8 cellular contexts compared by ENCODE assay signal in the genomic region with DNA sequence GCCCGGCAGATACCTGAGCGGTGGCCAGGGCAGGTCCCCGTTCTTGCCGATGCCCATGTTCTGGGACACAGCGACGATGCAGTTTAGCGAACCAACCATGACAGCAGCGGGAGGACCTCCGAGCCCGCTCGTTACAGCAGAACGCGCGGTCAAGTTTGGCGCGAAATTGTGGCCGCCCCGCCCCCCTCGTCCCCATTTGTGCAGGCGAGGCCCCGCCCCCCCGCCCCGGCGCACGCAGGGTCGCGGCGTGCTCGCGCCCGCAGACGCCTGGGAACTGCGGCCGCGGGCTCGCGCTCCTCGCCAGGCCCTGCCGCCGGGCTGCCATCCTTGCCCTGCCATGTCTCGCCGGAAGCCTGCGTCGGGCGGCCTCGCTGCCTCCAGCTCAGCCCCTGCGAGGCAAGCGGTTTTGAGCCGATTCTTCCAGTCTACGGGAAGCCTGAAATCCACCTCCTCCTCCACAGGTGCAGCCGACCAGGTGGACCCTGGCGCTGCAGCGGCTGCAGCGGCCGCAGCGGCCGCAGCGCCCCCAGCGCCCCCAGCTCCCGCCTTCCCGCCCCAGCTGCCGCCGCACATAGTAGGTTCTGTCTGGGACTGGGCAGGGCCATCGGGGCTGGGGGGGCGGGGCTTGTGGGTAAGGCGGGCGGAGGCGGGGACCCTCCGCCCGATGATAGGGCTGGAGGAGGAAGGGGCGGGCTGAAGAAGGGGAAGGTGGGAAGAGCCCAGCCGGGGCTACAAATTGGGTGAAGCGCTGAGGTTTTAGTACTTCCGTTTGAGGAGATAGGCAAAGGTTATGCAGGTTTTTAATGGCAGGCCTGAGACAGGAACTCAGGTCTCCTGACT. TPM values are rescaled to one million over a fixed set of nuclear protein-coding genes. Genes with fewer than 3 reads are reported as not detected.
DNase-seq lines count a peak whose midpoint lies in the region; ATAC-seq and TF ChIP-seq lines count a peak whose summit lies in the region.

A gene (minus strand): TSS at position 593 of the 840 bp plus-strand sequence. CDS start 494 bp downstream, at position 99.
A gene (plus strand): TSS at position 262 of the 840 bp plus-strand sequence. CDS start 76 bp downstream, at position 338.

- peaks cover 26% of the 10 kb centered on the region for H3K4me1 ChIP-seq in Karpas-422 (ENCODE audit: low read length)
- peaks cover 5 to 10% (median 7%) of the 10 kb centered on the region in 4 donors for H3K4me1 ChIP-seq in Peyer's patch
- peaks cover 17 to 30% (median 21%) of the 10 kb centered on the region in 3 donors for H3K4me1 ChIP-seq in esophagus squamous epithelium
- H3K4me1 ChIP-seq in muscle layer of duodenum (ENCODE audit: control insufficient read depth in 1 of 2, insufficient read depth in 2 of 2, low read length in 2 of 2), result peaks cover 8 to 21% of the 10 kb centered on the region in 2 donors

- TF ChIP-seq POLR2A in Peyer's patch (IDR thresholded peaks at IDR 0.05) (peak; percentile 38 to 43), esophagus squamous epithelium (IDR thresholded peaks at IDR 0.05) (peak in 1 of 4 donors; percentile 63)

- H2AFZ ChIP-seq in Karpas-422 (ENCODE audit: low read length), result no peak within 1 kb of the TSS

- peaks cover 46% of the 10 kb centered on the region for H3K36me3 ChIP-seq in Karpas-422 (ENCODE audit: insufficient read depth, low read length)
- peaks cover 0 to 28% (median 0%) of the 10 kb centered on the region in 3 donors for H3K36me3 ChIP-seq in Peyer's patch
- H3K36me3 ChIP-seq in esophagus squamous epithelium, result peaks cover 0 to 35% (median 17%) of the 10 kb centered on the region in 3 donors
- H3K36me3 ChIP-seq in muscle layer of duodenum (ENCODE audit: control insufficient read depth in 1 of 2, insufficient read depth in 2 of 2, low read length in 2 of 2), result peaks cover 5 to 16% of the 10 kb centered on the region in 2 donors

- peak within 1 kb of the TSS; percentile 97 for H3K9ac ChIP-seq in Karpas-422 (ENCODE audit: low read length)

- no peaks in the 10 kb centered on the region for H3K9me3 ChIP-seq in Karpas-422 (ENCODE audit: low read length)
- no peaks in the 10 kb centered on the region for H3K9me3 ChIP-seq in Peyer's patch
- no peaks in the 10 kb centered on the region for H3K9me3 ChIP-seq in esophagus squamous epithelium
- no peaks in the 10 kb centered on the region for H3K9me3 ChIP-seq in muscle layer of duodenum (ENCODE audit: control insufficient read depth in 1 of 2, low read length in 2 of 2)

- H3K27ac ChIP-seq in Karpas-422 (ENCODE audit: low read length) (peak within 1 kb of the TSS; percentile 91), Peyer's patch (peak within 1 kb of the TSS; percentile 92 to 99 (median 97)), esophagus squamous epithelium (peak within 1 kb of the TSS; percentile 86 to 96 (median 94)), muscle layer of duodenum (ENCODE audit: low read length) (peak within 1 kb of the TSS; percentile 83)

- H4K20me1 ChIP-seq in Karpas-422 (ENCODE audit: insufficient read depth, low read depth, low read length), result peaks cover 13% of the 10 kb centered on the region

- H3K27me3 ChIP-seq in Karpas-422 (ENCODE audit: low read length), result no peaks in the 10 kb centered on the region
- no peaks in the 10 kb centered on the region for H3K27me3 ChIP-seq in Peyer's patch
- no peaks in the 10 kb centered on the region for H3K27me3 ChIP-seq in esophagus squamous epithelium
- no peaks in the 10 kb centered on the region for H3K27me3 ChIP-seq in muscle layer of duodenum (ENCODE audit: low read depth, low read length)

- DNase-seq in DMS153 treated with DMSO at 0.1 percent for 48 hours (lab: John Stamatoyannopoulos, UW; ENCODE audit: unreplicated experiment), result peak; percentile 20
- DNase-seq in Karpas-422, result peak; percentile 98
- DNase-seq in Peyer's patch, result peak; percentile 86 to 93 (median 93)
- peak; percentile 92 to 93 for DNase-seq in activated T-cell treated with anti-CD3 and anti-CD28 coated beads, Interleukin-2, amount 50 U/mL, for 48 hours
- peak; percentile 64 for DNase-seq in esophagus squamous epithelium (lab: John Stamatoyannopoulos, UW)
- DNase-seq in stimulated activated CD8-positive, alpha-beta memory T cell treated with anti-CD3 and anti-CD28 coated beads, Interleukin-7, amount 100 ng/mL, for 24 hours (ENCODE audit: low read depth), result peak; percentile 87

- ATAC-seq in GM21723 (IDR thresholded peaks at IDR 0.05; ENCODE audit: unreplicated experiment), result peak; percentile 55

- WGBS in esophagus squamous epithelium, 2 donors, result 0% methylated on average over 5 to 28 of the region's 74 CpGs

- H3K4me2 ChIP-seq in Karpas-422 (ENCODE audit: low read depth, low read length, poor library complexity, severe bottlenecking), result peak within 1 kb of the TSS; percentile 99

- intact Hi-C loops in esophagus squamous epithelium (cut with DNase I), result no loop called here

- TF ChIP-seq CTCF in Peyer's patch (IDR thresholded peaks at IDR 0.05) (peak in 5 of 6 experiments; percentile 22 to 51 (median 42)), esophagus squamous epithelium (IDR thresholded peaks at IDR 0.05) (peak in 4 of 6 experiments; percentile 12 to 36 (median 26))

- peaks cover 53% of the 10 kb centered on the region for H3K79me2 ChIP-seq in Karpas-422 (ENCODE audit: low read length)

- peak within 1 kb of the TSS; percentile 95 for H3K4me3 ChIP-seq in Karpas-422 (ENCODE audit: low read length)
- H3K4me3 ChIP-seq in Peyer's patch, result peak within 1 kb of the TSS; percentile 79 to 97 (median 88)
- H3K4me3 ChIP-seq in esophagus squamous epithelium, result peak within 1 kb of the TSS; percentile 71 to 91 (median 88)
- H3K4me3 ChIP-seq in muscle layer of duodenum (ENCODE audit: low read depth in 1 of 2, low read length in 2 of 2), result peak within 1 kb of the TSS; percentile 82 to 85

- H3K9me2 ChIP-seq in Karpas-422 (replicated peaks; ENCODE audit: insufficient read depth, low read length), result no peaks in the 10 kb centered on the region

RNA-seq across cellular contexts. Expression of the first gene that starts in this region (rescaled TPM):
- total RNA-seq in Karpas-422 (2014; rRNA removed; shearing (Covaris generic); ENCODE audit: low replicate concordance), result 36.2 and 76.1 TPM in 2 replicates
- 10 to 100 TPM; 19.5 to 42.6 (median 24.9) TPM for total RNA-seq in Peyer's patch
- total RNA-seq in esophagus squamous epithelium, result 10 to 100 TPM in 2 of 4 donors, 1 to 10 TPM in 2; 6.2 to 22.7 (median 13.4) TPM

RNA-seq across cellular contexts. Expression of the second gene that starts in this region (rescaled TPM):
- total RNA-seq in Karpas-422 (2014; rRNA removed; shearing (Covaris generic); ENCODE audit: low replicate concordance), result 11.1 and 24.6 TPM in 2 replicates
- 10 to 100 TPM; 14.5 to 27.2 (median 21.5) TPM for total RNA-seq in Peyer's patch
- total RNA-seq in esophagus squamous epithelium, result 10 to 100 TPM in 3 of 4 donors, 1 to 10 TPM in 1; 6.6 to 12.5 (median 11.6) TPM

Comparison
In these comparisons a context has a peak if more than half of its experiments do, and no peak if none do; other contexts are left out.
1. Peak in every context shown above with its lines: DNase-seq, ATAC-seq, H3K4me3 ChIP-seq and H3K27ac ChIP-seq.
2. DNase-seq: peak in every context shown above with its lines; median percentile 98 in Karpas-422; 93 in Peyer's patch; 92 in activated T-cell treated with anti-CD3 and anti-CD28 coated beads, Interleukin-2, amount 50 U/mL, for 48 hours; 87 in stimulated activated CD8-positive, alpha-beta memory T cell treated with anti-CD3 and anti-CD28 coated beads, Interleukin-7, amount 100 ng/mL, for 24 hours; 64 in esophagus squamous epithelium; 20 in DMS153 treated with DMSO at 0.1 percent for 48 hours.